In genomic region chr7:5591547-5591899, GRCh38 we compare ENCODE assay signal across 9 cellular contexts. TPM values are rescaled to one million over a fixed set of nuclear protein-coding genes. Genes with fewer than 3 reads are reported as not detected.
A peak's percentile ranks its signal among the peaks of the same experiment; 100 is the strongest.
DNase-seq lines count a peak whose midpoint lies in the region; ATAC-seq and TF ChIP-seq lines count a peak whose summit lies in the region.
"Had no signal": no experiment of that assay in that cellular context is flagged by ENCODE, and none has a peak within 500 bp of the region (broad histone marks: within the 10 kb centered on the region; RNA-seq: fewer than 3 reads in every experiment).

No MANE protein-coding gene starts in this region.

- H3K27ac Mint-ChIP-seq in natural killer cell treated with Interleukin-12 subunit alpha and Interleukin-12 subunit beta and Interleukin-15 and Interleukin-18, amount 100 ng/mL, for 72 hours: no peak overlapping the region
- H3K27ac Mint-ChIP-seq: T-cell had no signal

- H3K27me3 Mint-ChIP-seq in natural killer cell treated with Interleukin-12 subunit alpha and Interleukin-12 subunit beta and Interleukin-15 and Interleukin-18, amount 100 ng/mL, for 72 hours: peaks cover 10 to 16% of the 10 kb centered on the region in 2 donors

- peak overlapping the region; percentile 80; the same call in 1 of the 2 replicates for H3K4me3 ChIP-seq in PC-9
- peak overlapping the region; percentile 82 for H3K4me3 ChIP-seq in osteoblast (ENCODE audit: insufficient read depth, low read length)

- no TSS peak for BruUV-seq in PC-9 (replicated peaks; lab: Mats Ljungman, UMichigan)

- CTCF ChIA-PET in PC-9 (lab: Charles Lee): interaction anchor here (0.6 kb wide), 1 partner anchor 21 kb away, joined by 16 read pairs; no protein-coding TSS in a partner anchor

- peaks cover 9% of the 10 kb centered on the region; the same call in 1 of the 2 replicates for H4K20me1 ChIP-seq in PC-9 (ENCODE audit: insufficient read depth)
- H4K20me1 ChIP-seq in osteoblast (ENCODE audit: insufficient read depth, low read length): peaks cover 22% of the 10 kb centered on the region

- H3K27ac ChIP-seq in PC-9: peak overlapping the region; percentile 28
- H3K27ac ChIP-seq in osteoblast (ENCODE audit: low read depth, low read length): no peak overlapping the region

- H3K27me3 ChIP-seq in PC-9 (ENCODE audit: insufficient read depth, low read depth) (no peaks in the 10 kb centered on the region), osteoblast (ENCODE audit: insufficient read depth, low read length) (peaks cover 16% of the 10 kb centered on the region)

- H3K4me1 Mint-ChIP-seq in natural killer cell treated with Interleukin-12 subunit alpha and Interleukin-12 subunit beta and Interleukin-15 and Interleukin-18, amount 100 ng/mL, for 72 hours (ENCODE audit: low read depth in 2 of 2): peaks cover 15 to 20% of the 10 kb centered on the region in 2 donors

- no peaks in the 10 kb centered on the region for H3K9me2 ChIP-seq in PC-9 (ENCODE audit: insufficient read depth)

- POLR2A ChIA-PET in PC-9 (lab: Charles Lee; ENCODE audit: unreplicated experiment): interaction anchor here (0.6 kb wide), 2 partner anchors 17 to 50 kb away, joined by 14 to 25 read pairs; no protein-coding TSS in a partner anchor

- H3K4me1 ChIP-seq in PC-9 (replicated peaks; ENCODE audit: insufficient read depth) (peaks cover 44% of the 10 kb centered on the region), osteoblast (ENCODE audit: insufficient read depth, low read length) (peaks cover 34% of the 10 kb centered on the region)

- DNase-seq in Daoy (ENCODE audit: low read depth): peak; percentile 91
- DNase-seq in PC-9: peak; percentile 96 to 99
- DNase-seq in dermis blood vessel endothelial cell: peak; percentile 58
- DNase-seq in osteoblast (ENCODE audit: insufficient read length, low spot score, missing footprints): peak; percentile 97
- DNase-seq in NCI-H128 (lab: John Stamatoyannopoulos, UW; ENCODE audit: unreplicated experiment): no peak
- no peak for DNase-seq in NAMALWA (ENCODE audit: low spot score)
- no peak for DNase-seq in natural killer cell treated with Interleukin-12 subunit alpha and Interleukin-12 subunit beta and Interleukin-15 and Interleukin-18, amount 100 ng/mL, for 72 hours (ENCODE audit: low spot score)

- H2AFZ ChIP-seq in PC-9 (no peak overlapping the region), osteoblast (ENCODE audit: low read length) (no peak overlapping the region)

- H3K36me3 ChIP-seq in PC-9 (ENCODE audit: low read depth) (no peaks in the 10 kb centered on the region), osteoblast (ENCODE audit: insufficient read depth, low read length) (no peaks in the 10 kb centered on the region)

- H3K79me2 ChIP-seq in PC-9 (ENCODE audit: low read depth) (peaks cover 32% of the 10 kb centered on the region), osteoblast (ENCODE audit: insufficient read depth, low read length) (peaks cover 37% of the 10 kb centered on the region)

- no peak overlapping the region for H3K4me3 Mint-ChIP-seq in natural killer cell treated with Interleukin-12 subunit alpha and Interleukin-12 subunit beta and Interleukin-15 and Interleukin-18, amount 100 ng/mL, for 72 hours

- H3F3A ChIP-seq in PC-9 (ENCODE audit: insufficient read depth, low read depth): peaks cover 40% of the 10 kb centered on the region

- no peak for ATAC-seq in GM18867 (IDR thresholded peaks at IDR 0.05; ENCODE audit: unreplicated experiment)
- ATAC-seq in natural killer cell treated with Interleukin-12 subunit alpha and Interleukin-12 subunit beta and Interleukin-15 and Interleukin-18, amount 100 ng/mL, for 72 hours: no peak

- intact Hi-C loops in PC-9 (cut with micrococcal nuclease; ENCODE audit: unreplicated experiment): loop anchor here (1.0 to 2.0 kb wide), 4 partner anchors 17 to 167 kb away; no protein-coding TSS in a partner anchor

- no peaks in the 10 kb centered on the region for H3K9me3 ChIP-seq in PC-9 (ENCODE audit: insufficient read depth, low read depth)
- H3K9me3 ChIP-seq in osteoblast (ENCODE audit: low read depth, low read length): no peaks in the 10 kb centered on the region

- H3K9me3 Mint-ChIP-seq in natural killer cell treated with Interleukin-12 subunit alpha and Interleukin-12 subunit beta and Interleukin-15 and Interleukin-18, amount 100 ng/mL, for 72 hours: no peaks in the 10 kb centered on the region
- H3K9me3 Mint-ChIP-seq: T-cell had no signal

- H3K36me3 Mint-ChIP-seq in natural killer cell treated with Interleukin-12 subunit alpha and Interleukin-12 subunit beta and Interleukin-15 and Interleukin-18, amount 100 ng/mL, for 72 hours: no peaks in the 10 kb centered on the region
- H3K36me3 Mint-ChIP-seq: T-cell had no signal

- H3K4me2 ChIP-seq in PC-9 (peak overlapping the region; percentile 96), osteoblast (ENCODE audit: insufficient read depth, low read length) (peak overlapping the region; percentile 97)

- TF ChIP-seq CTCF in PC-9 (conservative IDR thresholded peaks at IDR 0.05) (0 out of 2 replicates have a peak, but pooled peaks have one; percentile 45), osteoblast (IDR thresholded peaks at IDR 0.05; ENCODE audit: extremely low read depth, low read depth, low read length) (no peak)

RNA-seq across cellular contexts. Expression of gene FSCN1, which starts 1.1 kb away (rescaled TPM):
- total RNA-seq in Daoy (2014; rRNA removed; shearing (Covaris generic)): 269 and 276 TPM in 2 replicates
- total RNA-seq in PC-9 (2021) (379 and 381 TPM in 2 replicates), dermis blood vessel endothelial cell (426 and 735 TPM in 2 replicates), osteoblast (163 and 182 TPM in 2 replicates)
- total RNA-seq in natural killer cell treated with Interleukin-12 subunit alpha and Interleukin-12 subunit beta and Interleukin-15 and Interleukin-18, amount 100 ng/mL, for 72 hours: 10 to 100 TPM; 15.6 to 32.1 TPM

Comparison
In these comparisons a context has a peak if more than half of its experiments do, and no peak if none do; other contexts are left out.
1. DNase-seq: peak in Daoy (single experiment), PC-9 (2 of 2), dermis blood vessel endothelial cell (single experiment) and osteoblast (single experiment); none in NCI-H128 (single experiment), NAMALWA (single experiment) and natural killer cell treated with Interleukin-12 subunit alpha and Interleukin-12 subunit beta and Interleukin-15 and Interleukin-18, amount 100 ng/mL, for 72 hours (single experiment).